8 cellular contexts compared by ENCODE assay signal in genomic region chr20:44979090-44979621, GRCh38. TPM values are rescaled to one million over a fixed set of nuclear protein-coding genes. Genes with fewer than 3 reads are reported as not detected.
DNase-seq lines count a peak whose midpoint lies in the region; ATAC-seq, FAIRE-seq and TF ChIP-seq lines count a peak whose summit lies in the region.

No MANE protein-coding gene starts in this region.

- WGBS in transverse colon (ENCODE audit: low coverage in 1 of 2), 2 donors, result 32 to 47% methylated on average over 2 of the region's 2 CpGs

- peaks cover 98% of the 10 kb centered on the region for H3K36me3 Mint-ChIP-seq in activated T-helper 17 cell treated with anti-CD3 and anti-CD28 coated beads, Interleukin-2, amount 50 U/mL, for 72 hours (ENCODE audit: low read depth)

- H3K4me1 Mint-ChIP-seq in activated T-helper 17 cell treated with anti-CD3 and anti-CD28 coated beads, Interleukin-2, amount 50 U/mL, for 72 hours, result peaks cover 64% of the 10 kb centered on the region

- H3K4me3 ChIP-seq in lower lobe of right lung (no peak overlapping the region), transverse colon (no peak overlapping the region)

- H3K27me3 ChIP-seq in lower lobe of right lung (ENCODE audit: low read depth), result no peaks in the 10 kb centered on the region
- no peaks in the 10 kb centered on the region for H3K27me3 ChIP-seq in transverse colon

- H3K27me3 Mint-ChIP-seq in activated T-helper 17 cell treated with anti-CD3 and anti-CD28 coated beads, Interleukin-2, amount 50 U/mL, for 72 hours, result no peaks in the 10 kb centered on the region

- FAIRE-seq in GM12891 (lab: Jason Lieb, UNC), result peak; percentile 57

- H3K36me3 ChIP-seq in lower lobe of right lung, result peaks cover 92% of the 10 kb centered on the region
- H3K36me3 ChIP-seq in transverse colon, result peaks cover 0 to 40% (median 19%) of the 10 kb centered on the region in 4 donors

- ATAC-seq in HG02588 (IDR thresholded peaks at IDR 0.05; ENCODE audit: unreplicated experiment) (peak; percentile 83), lower lobe of right lung (peak; percentile 87 to 91)
- ATAC-seq in activated T-helper 17 cell treated with anti-CD3 and anti-CD28 coated beads, Interleukin-2, amount 50 U/mL, for 72 hours (replicated peaks), result peak; percentile 91

- no peaks in the 10 kb centered on the region for H3K9me3 ChIP-seq in lower lobe of right lung
- H3K9me3 ChIP-seq in transverse colon, result no peaks in the 10 kb centered on the region

- in situ Hi-C loops in transverse colon (cut with MboI; ENCODE audit: low pct_ligation_motif_present in 1 of 4, low pct_unique_long_range_greater_than_20kb in 1 of 4, low sequenced_read_pairs in 3 of 4), result no loop called here

- peaks cover 28% of the 10 kb centered on the region for H3K4me1 ChIP-seq in lower lobe of right lung
- peaks cover 0 to 10% (median 0%) of the 10 kb centered on the region in 4 donors for H3K4me1 ChIP-seq in transverse colon

- H3K4me3 Mint-ChIP-seq in activated T-helper 17 cell treated with anti-CD3 and anti-CD28 coated beads, Interleukin-2, amount 50 U/mL, for 72 hours, result peak overlapping the region; percentile 72

- no peaks in the 10 kb centered on the region for H3K9me3 Mint-ChIP-seq in activated T-helper 17 cell treated with anti-CD3 and anti-CD28 coated beads, Interleukin-2, amount 50 U/mL, for 72 hours

- peak overlapping the region; percentile 96 for H3K27ac Mint-ChIP-seq in activated T-helper 17 cell treated with anti-CD3 and anti-CD28 coated beads, Interleukin-2, amount 50 U/mL, for 72 hours

- TF ChIP-seq EP300 in transverse colon (IDR thresholded peaks at IDR 0.05; ENCODE audit: low read depth), result no peak

- peak overlapping the region; percentile 80 for H3K27ac ChIP-seq in lower lobe of right lung
- H3K27ac ChIP-seq in transverse colon, result peak overlapping the region; percentile 65 to 82 (median 74)

- TF ChIP-seq POLR2A in GM12891 (IDR thresholded peaks at IDR 0.05; ENCODE audit: low read depth, low read length) (0 out of 2 replicates have a peak, but pooled peaks have one; percentile 29), transverse colon (IDR thresholded peaks at IDR 0.05) (no peak)

- TF ChIP-seq CTCF in lower lobe of right lung (IDR thresholded peaks at IDR 0.05) (no peak), transverse colon (IDR thresholded peaks at IDR 0.05) (no peak)

- intact Hi-C loops in lower lobe of right lung (cut with DNase I), result no loop called here
- intact Hi-C loops in transverse colon (cut with DNase I; ENCODE audit: low total_unique reads), result no loop called here

- DNase-seq in GM12891 (ENCODE audit: insufficient read length, low spot score) (no peak), NAMALWA (ENCODE audit: low spot score) (peak; percentile 94), lower lobe of right lung (no peak), transverse colon (peak; percentile 46), mesenteric fat pad (ENCODE audit: low spot score) (no peak), NCI-H2081 (lab: John Stamatoyannopoulos, UW) (no peak)

TF ChIP-seq in GM12891, 5 proteins besides CTCF, POLR2A, EP300 and RAD21:
- TF ChIP-seq POLR2AphosphoS5 (IDR thresholded peaks at IDR 0.05; ENCODE audit: low read depth, low read length) (no peak), SPI1 (IDR thresholded peaks at IDR 0.05; ENCODE audit: low read depth, low read length) (peak; percentile 65)

RNA-seq across cellular contexts. Expression of gene STK4, which starts 12.8 kb away (rescaled TPM):
- 27.8 TPM for polyA plus RNA-seq in GM12891 (2012; ENCODE audit: low read depth, missing spikeins)
- total RNA-seq in activated T-helper 17 cell treated with anti-CD3 and anti-CD28 coated beads, Interleukin-2, amount 50 U/mL, for 72 hours, result 100 to 1,000 TPM; 168 to 215 TPM
- 73.4 TPM for total RNA-seq in lower lobe of right lung
- 10 to 100 TPM; 30.3 to 78.1 (median 38.3) TPM for total RNA-seq in transverse colon
- total RNA-seq in mesenteric fat pad, result 34.4 TPM

RNA-seq across cellular contexts. Expression of gene TOMM34, which starts 19.0 kb away (rescaled TPM):
- 26.6 TPM for polyA plus RNA-seq in GM12891 (2012; ENCODE audit: low read depth, missing spikeins)
- 10 to 100 TPM; 40.1 to 44.8 TPM for total RNA-seq in activated T-helper 17 cell treated with anti-CD3 and anti-CD28 coated beads, Interleukin-2, amount 50 U/mL, for 72 hours
- 12.8 TPM for total RNA-seq in lower lobe of right lung
- total RNA-seq in transverse colon, result 10 to 100 TPM in 2 of 4 donors, 1 to 10 TPM in 2; 1.2 to 14.8 (median 9.4) TPM
- 9.1 TPM for total RNA-seq in mesenteric fat pad

Comparison
In these comparisons a context has a peak if more than half of its experiments do, and no peak if none do; other contexts are left out.
1. DNase-seq: peak in NAMALWA (single experiment) and transverse colon (single experiment); none in GM12891 (single experiment), lower lobe of right lung (single experiment), mesenteric fat pad (single experiment) and NCI-H2081 (0 of 2).
2. Peak in every context shown above with its lines, with median percentiles within 50 percentile points of each other: ATAC-seq.